In the genomic region with DNA sequence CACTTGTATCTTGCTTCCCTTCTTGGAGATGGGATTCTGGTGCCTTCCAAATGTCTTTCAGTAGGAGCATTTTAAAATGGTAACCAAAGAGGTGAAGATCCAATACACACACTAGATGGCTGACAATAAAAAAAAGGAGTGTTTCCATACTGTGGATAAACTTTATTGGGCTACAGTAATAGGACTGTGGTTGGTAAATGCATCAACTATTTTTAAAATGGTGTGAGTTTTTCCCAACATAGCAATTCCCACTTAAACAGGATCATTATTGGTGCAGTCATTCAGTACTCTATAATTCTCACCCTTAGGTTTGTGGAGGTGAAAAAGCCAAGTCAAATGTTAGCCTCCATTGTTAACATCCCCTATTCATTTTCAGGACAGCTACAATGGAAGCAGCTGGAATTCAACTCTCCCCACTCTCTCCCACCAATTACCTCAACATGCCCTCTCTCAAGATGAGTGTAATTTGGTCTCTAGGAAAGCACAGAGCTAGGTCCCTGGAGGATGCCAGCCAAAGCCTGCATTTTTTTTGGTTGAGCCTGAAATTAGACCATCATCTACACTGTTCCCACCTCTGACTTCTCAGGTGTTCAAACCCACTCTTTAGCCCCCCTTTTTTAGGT, we compare ENCODE assay signal across 16 cellular contexts.
DNase-seq lines count a peak whose midpoint lies in the region; TF ChIP-seq lines count a peak whose summit lies in the region.
"Had no signal": no experiment of that assay in that cellular context is flagged by ENCODE, and none has a peak within 500 bp of the region (broad histone marks: within the 10 kb centered on the region; RNA-seq: fewer than 3 reads in every experiment).

No MANE protein-coding gene starts in this region.

- TF ChIP-seq CTCF in neural progenitor cell (IDR thresholded peaks at IDR 0.05) (no peak), breast epithelium (IDR thresholded peaks at IDR 0.05) (no peak)

- H3K4me1 ChIP-seq in neural progenitor cell: peaks cover 53% of the 10 kb centered on the region
- no peaks in the 10 kb centered on the region for H3K4me1 ChIP-seq in breast epithelium

- no peaks in the 10 kb centered on the region for H3K9me3 Mint-ChIP-seq in neural progenitor cell
- H3K9me3 Mint-ChIP-seq: activated CD4-positive, alpha-beta memory T cell treated with anti-CD3 and anti-CD28 coated beads, Interleukin-2, amount 10 ng/mL, durations not matched to agents 7 days and 5 days; activated T-helper 2 cell treated with anti-CD3 and anti-CD28 coated beads, Interferon-gamma antibody, Interleukin-2, Interleukin-4, amounts not matched to agents 10 μg/mL and 5 μg/mL and 100 μg/mL, durations not matched to agents 14 hours and 24 hours and 36 hours; CD14-positive monocyte; naive thymus-derived CD8-positive, alpha-beta T cell had no signal

- intact Hi-C loops in breast epithelium (cut with DNase I; ENCODE audit: low total_unique reads): no loop called here

- no peaks in the 10 kb centered on the region for H3K9me3 ChIP-seq in neural progenitor cell (ENCODE audit: low read depth)
- no peaks in the 10 kb centered on the region for H3K9me3 ChIP-seq in breast epithelium
- H3K9me3 ChIP-seq: tibial artery had no signal

- no peak for TF ChIP-seq POLR2A in breast epithelium (IDR thresholded peaks at IDR 0.05)

- no peaks in the 10 kb centered on the region for H3K27me3 Mint-ChIP-seq in neural progenitor cell (ENCODE audit: insufficient read depth, low read depth)

- peaks cover 95% of the 10 kb centered on the region for H3K79me2 ChIP-seq in neural progenitor cell (ENCODE audit: low read depth)

- no peaks in the 10 kb centered on the region for H3K36me3 Mint-ChIP-seq in neural progenitor cell
- H3K36me3 Mint-ChIP-seq: CD14-positive monocyte; naive thymus-derived CD8-positive, alpha-beta T cell had no signal

- peaks cover 70% of the 10 kb centered on the region for H4K20me1 ChIP-seq in neural progenitor cell (ENCODE audit: low read depth)

- H3K36me3 ChIP-seq in H7 (replicated peaks; ENCODE audit: control insufficient read depth, insufficient read depth, low read length): no peaks in the 10 kb centered on the region
- H3K36me3 ChIP-seq in neural progenitor cell: no peaks in the 10 kb centered on the region
- peaks cover 4% of the 10 kb centered on the region for H3K36me3 ChIP-seq in breast epithelium

- H3K27ac Mint-ChIP-seq in neural progenitor cell: no peak overlapping the region
- H3K27ac Mint-ChIP-seq: activated CD4-positive, alpha-beta memory T cell treated with anti-CD3 and anti-CD28 coated beads, Interleukin-2, amount 10 ng/mL, durations not matched to agents 7 days and 5 days; activated T-helper 2 cell treated with anti-CD3 and anti-CD28 coated beads, Interferon-gamma antibody, Interleukin-2, Interleukin-4, amounts not matched to agents 10 μg/mL and 5 μg/mL and 100 μg/mL, durations not matched to agents 14 hours and 24 hours and 36 hours; CD14-positive monocyte; naive thymus-derived CD8-positive, alpha-beta T cell had no signal

- no peak overlapping the region for H2AFZ ChIP-seq in neural progenitor cell (replicated peaks)

- H3F3A ChIP-seq in neural progenitor cell (ENCODE audit: low read depth): peaks cover 15% of the 10 kb centered on the region

- peak overlapping the region; percentile 55 for H3K4me2 ChIP-seq in neural progenitor cell

- peaks cover 55% of the 10 kb centered on the region for H3K4me1 Mint-ChIP-seq in neural progenitor cell

- H3K27ac ChIP-seq in neural progenitor cell (peak overlapping the region; percentile 69), breast epithelium (peak overlapping the region in 1 of 2 donors; percentile 30)
- H3K27ac ChIP-seq: tibial artery had no signal

- H3K9ac ChIP-seq in neural progenitor cell: no peak overlapping the region

- H3K27me3 ChIP-seq in H7 (ENCODE audit: control insufficient read depth, insufficient read depth, low read length) (no peaks in the 10 kb centered on the region), neural progenitor cell (no peaks in the 10 kb centered on the region), breast epithelium (no peaks in the 10 kb centered on the region)
- H3K27me3 ChIP-seq: tibial artery had no signal

- no peak overlapping the region for H3K4me3 ChIP-seq in H7 (ENCODE audit: insufficient read depth, low read depth, low read length)
- no peak overlapping the region for H3K4me3 ChIP-seq in neural progenitor cell
- H3K4me3 ChIP-seq in breast epithelium: no peak overlapping the region
- H3K4me3 ChIP-seq: tibial artery had no signal

- DNase-seq in H7 (peak; percentile 15), NCI-H1436 treated with DMSO at 0.1 percent for 48 hours (lab: John Stamatoyannopoulos, UW) (peak; percentile 65), SK-N-DZ (ENCODE audit: low spot score) (peak; percentile 32), neural progenitor cell (ENCODE audit: low spot score) (peak; percentile 62), T1000 (lab: John Stamatoyannopoulos, UW) (no peak), breast epithelium (ENCODE audit: low spot score in 2 of 2) (no peak), activated T-cell treated with anti-CD3 and anti-CD28 coated beads for 4 hours (no peak), NCI-H510A treated with DMSO at 0.1 percent for 48 hours (lab: John Stamatoyannopoulos, UW) (no peak)
- DNase-seq: activated CD4-positive, alpha-beta memory T cell treated with anti-CD3 and anti-CD28 coated beads, Interleukin-2, amount 10 ng/mL, durations not matched to agents 7 days and 5 days; aorta; cortex of kidney; EL; naive thymus-derived CD8-positive, alpha-beta T cell; tibial artery had no signal

- H3K4me3 Mint-ChIP-seq in neural progenitor cell: no peak overlapping the region
- H3K4me3 Mint-ChIP-seq: activated CD4-positive, alpha-beta memory T cell treated with anti-CD3 and anti-CD28 coated beads, Interleukin-2, amount 10 ng/mL, durations not matched to agents 7 days and 5 days; CD14-positive monocyte; naive thymus-derived CD8-positive, alpha-beta T cell had no signal

Comparison
In these comparisons a context has a peak if more than half of its experiments do, and no peak if none do; other contexts are left out.
1. DNase-seq: peak in H7 (single experiment), NCI-H1436 treated with DMSO at 0.1 percent for 48 hours (single experiment), SK-N-DZ (single experiment) and neural progenitor cell (single experiment); none in T1000 (single experiment), breast epithelium (0 of 2), activated T-cell treated with anti-CD3 and anti-CD28 coated beads for 4 hours (single experiment) and NCI-H510A treated with DMSO at 0.1 percent for 48 hours (single experiment).